ENCODE assay signal across 22 cellular contexts in genomic region chr4:130814896-130815295, GRCh38.
"Had no signal": no experiment of that assay in that cellular context is flagged by ENCODE, and none has a peak within 500 bp of the region (broad histone marks: within the 10 kb centered on the region; RNA-seq: fewer than 3 reads in every experiment).

No MANE protein-coding gene starts in this region.

- H2AFZ ChIP-seq: parathyroid adenoma had no signal

- H3K9ac ChIP-seq: parathyroid adenoma had no signal

- H3K9me3 ChIP-seq: body of pancreas, left lung, neutrophil, sigmoid colon had no signal

- H3K9me3 Mint-ChIP-seq: activated B cell treated with CpG ODN at 0.5 μM for 24 hours; activated CD4-positive, alpha-beta T cell treated with anti-CD3 and anti-CD28 coated beads, Interleukin-2, amount 10 ng/mL, durations not matched to agents 24 days and 14 days had no signal

- H3K27me3 Mint-ChIP-seq: activated B cell treated with CpG ODN at 0.5 μM for 24 hours; activated CD4-positive, alpha-beta T cell treated with anti-CD3 and anti-CD28 coated beads, Interleukin-2, amount 10 ng/mL, durations not matched to agents 24 days and 14 days; activated naive CD8-positive, alpha-beta T cell treated with anti-CD3 and anti-CD28 coated beads for 36 hours; memory B cell; stimulated activated naive CD8-positive, alpha-beta T cell treated with anti-CD3 and anti-CD28 coated beads, Interleukin-15, amount 100 ng/mL, for 72 hours; type B pancreatic cell had no signal

- H3K79me2 ChIP-seq: parathyroid adenoma had no signal

- H3K36me3 ChIP-seq: left lung, neutrophil, sigmoid colon, spleen had no signal

- ATAC-seq: body of pancreas; esophagus mucosa; left lung; natural killer cell; stimulated activated naive CD8-positive, alpha-beta T cell treated with anti-CD3 and anti-CD28 coated beads, Interleukin-15, amount 100 ng/mL, for 72 hours had no signal

- FAIRE-seq: colon, endometrium, keratinocyte had no signal

- H3K4me3 Mint-ChIP-seq: activated B cell treated with CpG ODN at 0.5 μM for 24 hours; activated CD4-positive, alpha-beta T cell treated with anti-CD3 and anti-CD28 coated beads, Interleukin-2, amount 10 ng/mL, durations not matched to agents 24 days and 14 days; activated naive CD8-positive, alpha-beta T cell treated with anti-CD3 and anti-CD28 coated beads for 36 hours; memory B cell; natural killer cell; stimulated activated naive CD8-positive, alpha-beta T cell treated with anti-CD3 and anti-CD28 coated beads, Interleukin-15, amount 100 ng/mL, for 72 hours; type B pancreatic cell had no signal

- H3K27ac ChIP-seq: body of pancreas, left lung, neutrophil, parathyroid adenoma, sigmoid colon, spleen had no signal

- H3K4me3 ChIP-seq: body of pancreas, left lung, sigmoid colon, spleen had no signal

- DNase-seq: activated B cell treated with CpG ODN at 0.5 μM for 24 hours; activated CD4-positive, alpha-beta T cell treated with anti-CD3 and anti-CD28 coated beads, Interleukin-2, amount 10 ng/mL, durations not matched to agents 24 days and 14 days; activated CD8-positive, alpha-beta memory T cell treated with anti-CD3 and anti-CD28 coated beads for 24 hours; activated gamma-delta T cell treated with Interleukin-2 at 50 U/mL for 16 hours; activated naive CD8-positive, alpha-beta T cell treated with anti-CD3 and anti-CD28 coated beads for 36 hours; amygdala; body of pancreas; caudate nucleus; hippocampal formation; left lung; natural killer cell; sigmoid colon; spleen; stimulated activated naive CD8-positive, alpha-beta T cell treated with anti-CD3 and anti-CD28 coated beads, Interleukin-15, amount 100 ng/mL, for 72 hours had no signal

- H3K4me1 ChIP-seq: left lung, parathyroid adenoma, sigmoid colon, spleen had no signal

- H3K27ac Mint-ChIP-seq: activated B cell treated with CpG ODN at 0.5 μM for 24 hours; activated CD4-positive, alpha-beta T cell treated with anti-CD3 and anti-CD28 coated beads, Interleukin-2, amount 10 ng/mL, durations not matched to agents 24 days and 14 days; activated naive CD8-positive, alpha-beta T cell treated with anti-CD3 and anti-CD28 coated beads for 36 hours; memory B cell; natural killer cell; stimulated activated naive CD8-positive, alpha-beta T cell treated with anti-CD3 and anti-CD28 coated beads, Interleukin-15, amount 100 ng/mL, for 72 hours; type B pancreatic cell had no signal

- H3K4me1 Mint-ChIP-seq: activated B cell treated with CpG ODN at 0.5 μM for 24 hours; activated CD4-positive, alpha-beta T cell treated with anti-CD3 and anti-CD28 coated beads, Interleukin-2, amount 10 ng/mL, durations not matched to agents 24 days and 14 days; activated naive CD8-positive, alpha-beta T cell treated with anti-CD3 and anti-CD28 coated beads for 36 hours; memory B cell; natural killer cell; stimulated activated naive CD8-positive, alpha-beta T cell treated with anti-CD3 and anti-CD28 coated beads, Interleukin-15, amount 100 ng/mL, for 72 hours had no signal

- H3K27me3 ChIP-seq: body of pancreas, left lung, neutrophil, sigmoid colon, spleen had no signal

- H3K36me3 Mint-ChIP-seq: activated naive CD8-positive, alpha-beta T cell treated with anti-CD3 and anti-CD28 coated beads for 36 hours; memory B cell; type B pancreatic cell had no signal
